Comparison of ENCODE assay signal across 1 cellular context in the genomic region with DNA sequence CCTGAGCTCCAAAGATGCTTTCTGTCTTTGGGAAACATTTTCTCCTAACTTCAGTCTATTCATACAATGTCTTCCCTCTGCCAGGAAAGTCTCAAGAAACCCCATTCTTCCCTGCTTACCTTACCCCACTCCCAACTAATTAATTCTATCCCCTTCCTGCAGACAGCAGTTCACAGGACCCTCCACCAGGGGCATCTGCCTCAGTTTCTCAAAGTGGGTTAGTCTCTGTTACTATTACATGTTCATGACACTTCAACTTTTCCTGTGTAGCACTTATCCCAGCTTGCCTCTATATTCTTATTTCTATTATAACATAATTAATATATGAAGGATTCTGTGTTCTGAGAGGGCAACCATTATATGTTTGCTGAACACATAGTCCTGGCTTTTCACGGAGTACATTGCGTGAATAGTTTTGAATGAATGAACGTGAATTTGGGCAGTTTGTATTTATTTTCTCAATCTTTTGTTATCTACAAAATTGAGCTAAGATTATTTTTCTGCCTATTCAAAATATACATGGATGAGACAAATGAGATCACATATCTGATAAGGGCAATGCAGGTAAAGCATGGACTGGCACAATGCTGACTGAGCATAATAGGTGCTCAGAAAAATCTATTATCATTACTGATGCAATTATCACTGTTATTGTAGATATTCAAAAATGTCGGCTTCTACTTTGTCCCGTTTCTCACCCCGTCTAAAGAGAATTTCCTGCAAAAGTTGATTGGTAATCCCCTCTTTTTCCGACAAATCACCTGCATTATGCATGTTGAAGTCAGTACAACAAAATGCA.
A peak's percentile ranks its signal among the peaks of the same experiment; 100 is the strongest.
TF ChIP-seq lines count a peak whose summit lies in the region.

No MANE protein-coding gene starts in this region.

TF ChIP-seq in HepG2, 621 proteins besides CTCF, POLR2A, EP300 and RAD21 (continued from another document):
- TF ChIP-seq, protein P1, sequence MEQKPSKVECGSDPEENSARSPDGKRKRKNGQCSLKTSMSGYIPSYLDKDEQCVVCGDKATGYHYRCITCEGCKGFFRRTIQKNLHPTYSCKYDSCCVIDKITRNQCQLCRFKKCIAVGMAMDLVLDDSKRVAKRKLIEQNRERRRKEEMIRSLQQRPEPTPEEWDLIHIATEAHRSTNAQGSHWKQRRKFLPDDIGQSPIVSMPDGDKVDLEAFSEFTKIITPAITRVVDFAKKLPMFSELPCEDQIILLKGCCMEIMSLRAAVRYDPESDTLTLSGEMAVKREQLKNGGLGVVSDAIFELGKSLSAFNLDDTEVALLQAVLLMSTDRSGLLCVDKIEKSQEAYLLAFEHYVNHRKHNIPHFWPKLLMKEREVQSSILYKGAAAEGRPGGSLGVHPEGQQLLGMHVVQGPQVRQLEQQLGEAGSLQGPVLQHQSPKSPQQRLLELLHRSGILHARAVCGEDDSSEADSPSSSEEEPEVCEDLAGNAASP (CRISPR knock-in tag; IDR thresholded peaks at IDR 0.05; ENCODE audit: borderline replicate concordance): no peak
- TF ChIP-seq MAFK (conservative IDR thresholded peaks at IDR 0.05 in 1 of 2, IDR thresholded peaks at IDR 0.05 in 1 of 2; ENCODE audit: low read length in 2 of 2) (peak; percentile 58 to 80; a peak in 3 of 4 replicates), TBX3 (IDR thresholded peaks at IDR 0.05; ENCODE audit: borderline replicate concordance) (no peak), TCF7 (IDR thresholded peaks at IDR 0.05; ENCODE audit: low read depth) (no peak), HMG20A (CRISPR knock-in tag; IDR thresholded peaks at IDR 0.05; ENCODE audit: borderline replicate concordance) (no peak), FOXO1 (CRISPR knock-in tag; IDR thresholded peaks at IDR 0.05) (no peak), GTF3A (CRISPR knock-in tag; conservative IDR thresholded peaks at IDR 0.05) (no peak), ZNF121 (CRISPR knock-in tag; IDR thresholded peaks at IDR 0.05) (no peak)
- TF ChIP-seq, protein P2, sequence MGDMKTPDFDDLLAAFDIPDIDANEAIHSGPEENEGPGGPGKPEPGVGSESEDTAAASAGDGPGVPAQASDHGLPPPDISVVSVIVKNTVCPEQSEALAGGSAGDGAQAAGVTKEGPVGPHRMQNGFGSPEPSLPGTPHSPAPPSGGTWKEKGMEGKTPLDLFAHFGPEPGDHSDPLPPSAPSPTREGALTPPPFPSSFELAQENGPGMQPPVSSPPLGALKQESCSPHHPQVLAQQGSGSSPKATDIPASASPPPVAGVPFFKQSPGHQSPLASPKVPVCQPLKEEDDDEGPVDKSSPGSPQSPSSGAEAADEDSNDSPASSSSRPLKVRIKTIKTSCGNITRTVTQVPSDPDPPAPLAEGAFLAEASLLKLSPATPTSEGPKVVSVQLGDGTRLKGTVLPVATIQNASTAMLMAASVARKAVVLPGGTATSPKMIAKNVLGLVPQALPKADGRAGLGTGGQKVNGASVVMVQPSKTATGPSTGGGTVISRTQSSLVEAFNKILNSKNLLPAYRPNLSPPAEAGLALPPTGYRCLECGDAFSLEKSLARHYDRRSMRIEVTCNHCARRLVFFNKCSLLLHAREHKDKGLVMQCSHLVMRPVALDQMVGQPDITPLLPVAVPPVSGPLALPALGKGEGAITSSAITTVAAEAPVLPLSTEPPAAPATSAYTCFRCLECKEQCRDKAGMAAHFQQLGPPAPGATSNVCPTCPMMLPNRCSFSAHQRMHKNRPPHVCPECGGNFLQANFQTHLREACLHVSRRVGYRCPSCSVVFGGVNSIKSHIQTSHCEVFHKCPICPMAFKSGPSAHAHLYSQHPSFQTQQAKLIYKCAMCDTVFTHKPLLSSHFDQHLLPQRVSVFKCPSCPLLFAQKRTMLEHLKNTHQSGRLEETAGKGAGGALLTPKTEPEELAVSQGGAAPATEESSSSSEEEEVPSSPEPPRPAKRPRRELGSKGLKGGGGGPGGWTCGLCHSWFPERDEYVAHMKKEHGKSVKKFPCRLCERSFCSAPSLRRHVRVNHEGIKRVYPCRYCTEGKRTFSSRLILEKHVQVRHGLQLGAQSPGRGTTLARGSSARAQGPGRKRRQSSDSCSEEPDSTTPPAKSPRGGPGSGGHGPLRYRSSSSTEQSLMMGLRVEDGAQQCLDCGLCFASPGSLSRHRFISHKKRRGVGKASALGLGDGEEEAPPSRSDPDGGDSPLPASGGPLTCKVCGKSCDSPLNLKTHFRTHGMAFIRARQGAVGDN (CRISPR knock-in tag; IDR thresholded peaks at IDR 0.05): no peak
